ENCODE assay signal across 15 cellular contexts in the genomic region with DNA sequence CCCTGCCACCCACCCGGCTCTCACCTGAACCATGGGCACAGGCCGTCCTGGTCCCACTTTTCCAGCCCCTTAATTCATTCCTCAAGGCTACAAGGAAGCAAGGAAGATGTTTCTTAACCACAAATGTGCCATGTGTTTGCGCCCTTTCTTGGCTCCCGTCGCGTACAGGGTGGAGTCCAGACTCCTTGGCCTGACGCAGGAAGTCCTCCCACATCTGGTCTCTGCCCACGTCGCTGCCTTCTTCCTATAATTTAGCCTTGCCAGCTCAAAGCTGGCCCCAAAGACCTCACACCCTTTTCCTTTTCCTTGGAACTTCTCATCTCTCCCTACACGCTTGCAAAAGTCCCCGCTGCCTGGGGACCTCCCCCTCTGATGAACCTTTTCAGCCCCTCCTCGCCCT. TPM values are rescaled to one million over a fixed set of nuclear protein-coding genes. Genes with fewer than 3 reads are reported as not detected.
DNase-seq lines count a peak whose midpoint lies in the region; ATAC-seq, FAIRE-seq and TF ChIP-seq lines count a peak whose summit lies in the region.
"Had no signal": no experiment of that assay in that cellular context is flagged by ENCODE, and none has a peak within 500 bp of the region (broad histone marks: within the 10 kb centered on the region; RNA-seq: fewer than 3 reads in every experiment).

No MANE protein-coding gene starts in this region.

- no peaks in the 10 kb centered on the region for H3K79me2 ChIP-seq in HepG2 (ENCODE audit: insufficient read depth, low read length)

- in situ Hi-C loops in HepG2 (cut with HindIII; ENCODE audit: extremely low pct_ligation_motif_present, low pct_unique_long_range_greater_than_20kb) = no loop called here

- H2AFZ ChIP-seq in HepG2 (ENCODE audit: low read length) = no peak overlapping the region

- intact Hi-C loops in right lobe of liver (cut with DNase I) (no loop called here), HepG2 (cut with micrococcal nuclease; ENCODE audit: unreplicated experiment) (no loop called here), adrenal gland (cut with DNase I) (no loop called here), upper lobe of right lung (cut with DNase I) (no loop called here)

- no peak overlapping the region for H3K4me2 ChIP-seq in HepG2 (ENCODE audit: low read depth, low read length)

- TF ChIP-seq RAD21 in HepG2 (CRISPR knock-in tag; IDR thresholded peaks at IDR 0.05) = no peak

- WGBS in right lobe of liver (ENCODE audit: insufficient coverage, low coverage, low lambda C conversion rate, missing lambda C conversion rate) = 52% methylated on average over 12 of the region's 12 CpGs
- 34% methylated on average over 12 of the region's 12 CpGs for WGBS in HepG2 (ENCODE audit: low lambda C conversion rate)
- WGBS in adrenal gland, 4 donors = 58 to 69% (median 64%) methylated on average over 12 of the region's 12 CpGs

- peaks cover 6% of the 10 kb centered on the region; the same call in 1 of the 2 replicates for H4K20me1 ChIP-seq in HepG2 (ENCODE audit: insufficient read depth, low read length)

- H3K27me3 ChIP-seq in right lobe of liver = no peaks in the 10 kb centered on the region
- peaks cover 9 to 47% of the 10 kb centered on the region in 2 experiments for H3K27me3 ChIP-seq in HepG2 (ENCODE audit: control insufficient read depth in 1 of 2, insufficient read depth in 2 of 2, low read length in 2 of 2)
- H3K27me3 ChIP-seq in adrenal gland = peaks cover 33% of the 10 kb centered on the region
- peaks cover 8% of the 10 kb centered on the region for H3K27me3 ChIP-seq in upper lobe of right lung

- DNase-seq in right lobe of liver (peak in 2 of 3 donors; percentile 28 to 57), HepG2 (ENCODE audit: low spot score) (no peak), adrenal gland (peak in 5 of 7 donors; percentile 32 to 54 (median 40)), mesothelial cell of epicardium (ENCODE audit: low spot score in 2 of 2, unreplicated experiment in 2 of 2) (no peak), upper lobe of right lung (peak; percentile 83), putamen (ENCODE audit: low spot score) (no peak)
- DNase-seq: activated T-cell treated with anti-CD3 and anti-CD28 coated beads for 4 hours, AML-193, cerebellar nuclear complex, HFFc6, NCI-H1048, SW 1271 had no signal

- POLR2A ChIA-PET in HepG2 (lab: Yijun Ruan, JAX) = no interaction called here

- H3K4me3 Mint-ChIP-seq in mesothelial cell of epicardium = peak overlapping the region; percentile 23
- H3K4me3 Mint-ChIP-seq: HFFc6 had no signal

- no peak overlapping the region for H3K9ac ChIP-seq in HepG2 (ENCODE audit: insufficient read depth, low read depth, low read length)

- H3K36me3 Mint-ChIP-seq in mesothelial cell of epicardium = no peaks in the 10 kb centered on the region

- H3K4me1 ChIP-seq in right lobe of liver (peaks cover 0 to 10% (median 0%) of the 10 kb centered on the region in 4 donors), HepG2 (ENCODE audit: insufficient read depth, low read length) (0 out of 2 replicates have a peak, but pooled peaks cover 6% of the 10 kb centered on the region), adrenal gland (replicated peaks in 1 of 2) (peaks cover 5 to 14% of the 10 kb centered on the region in 2 donors), upper lobe of right lung (peaks cover 14% of the 10 kb centered on the region)

- H3K27ac ChIP-seq in right lobe of liver (no peak overlapping the region), HepG2 (ENCODE audit: extremely low read length, insufficient read depth, low read length) (no peak overlapping the region), adrenal gland (no peak overlapping the region), upper lobe of right lung (peak overlapping the region; percentile 24)

- TF ChIP-seq CTCF in right lobe of liver (IDR thresholded peaks at IDR 0.05) (no peak), HepG2 (CRISPR knock-in tag; IDR thresholded peaks at IDR 0.05) (no peak), adrenal gland (IDR thresholded peaks at IDR 0.05) (no peak), mesothelial cell of epicardium (IDR thresholded peaks at IDR 0.05; ENCODE audit: unreplicated experiment) (no peak), upper lobe of right lung (IDR thresholded peaks at IDR 0.05) (no peak)

- H3K27me3 Mint-ChIP-seq in mesothelial cell of epicardium (ENCODE audit: low read depth) = peaks cover 64% of the 10 kb centered on the region

- H3K4me3 ChIP-seq in right lobe of liver (no peak overlapping the region), HepG2 (replicated peaks in 1 of 3; ENCODE audit: insufficient read depth in 1 of 3, low read depth in 2 of 3, low read length in 3 of 3) (no peak overlapping the region), adrenal gland (no peak overlapping the region), upper lobe of right lung (no peak overlapping the region)

- BruUV-seq in HepG2 (replicated peaks; lab: Mats Ljungman, UMichigan) = no TSS peak

- TF ChIP-seq EP300 in HepG2 (IDR thresholded peaks at IDR 0.05; ENCODE audit: low read depth in 2 of 2, low read length in 2 of 2) (no peak), HepG2 (CRISPR knock-in tag; IDR thresholded peaks at IDR 0.05; ENCODE audit: borderline replicate concordance) (no peak)

- no peak for FAIRE-seq in HepG2 (lab: Jason Lieb, UNC)
- FAIRE-seq: GM19239 had no signal

- no peaks in the 10 kb centered on the region for H3K9me3 Mint-ChIP-seq in mesothelial cell of epicardium
- H3K9me3 Mint-ChIP-seq: HFFc6 had no signal

- no peaks in the 10 kb centered on the region for H3K9me3 ChIP-seq in right lobe of liver
- H3K9me3 ChIP-seq in HepG2 (ENCODE audit: low read length) = no peaks in the 10 kb centered on the region
- no peaks in the 10 kb centered on the region for H3K9me3 ChIP-seq in adrenal gland (replicated peaks in 1 of 3)
- no peaks in the 10 kb centered on the region for H3K9me3 ChIP-seq in upper lobe of right lung

- no peak overlapping the region for H3K27ac Mint-ChIP-seq in mesothelial cell of epicardium
- H3K27ac Mint-ChIP-seq: HFFc6 had no signal

- peaks cover 10% of the 10 kb centered on the region for H3K4me1 Mint-ChIP-seq in mesothelial cell of epicardium

- H3K36me3 ChIP-seq in right lobe of liver = no peaks in the 10 kb centered on the region
- H3K36me3 ChIP-seq in HepG2 (replicated peaks in 1 of 2; ENCODE audit: control insufficient read depth in 1 of 2, insufficient read depth in 2 of 2, low read length in 2 of 2) = no peaks in the 10 kb centered on the region
- H3K36me3 ChIP-seq in adrenal gland (replicated peaks in 1 of 2) = no peaks in the 10 kb centered on the region
- no peaks in the 10 kb centered on the region for H3K36me3 ChIP-seq in upper lobe of right lung

- ATAC-seq in right lobe of liver (peak in 3 of 4 donors; percentile 13 to 44 (median 37)), HepG2 (no peak), upper lobe of right lung (peak; percentile 79), GM21381 (IDR thresholded peaks at IDR 0.05; ENCODE audit: unreplicated experiment) (no peak), HG03521 (IDR thresholded peaks at IDR 0.05; ENCODE audit: unreplicated experiment) (no peak)

- TF ChIP-seq POLR2A in right lobe of liver (IDR thresholded peaks at IDR 0.05) = no peak
- no peak for TF ChIP-seq POLR2A in HepG2 (IDR thresholded peaks at IDR 0.05; ENCODE audit: insufficient read depth in 1 of 2, low read depth in 2 of 2, low read length in 2 of 2)
- TF ChIP-seq POLR2A in adrenal gland (IDR thresholded peaks at IDR 0.05) = no peak

- CTCF ChIA-PET in HepG2 (lab: Yijun Ruan, JAX; ENCODE audit: low intra/inter-chr PET ratio, low total read pairs) = no interaction called here

RNA-seq across cellular contexts. Expression of gene BHLHA9, which starts 38.8 kb away (rescaled TPM):
- total RNA-seq in right lobe of liver = not detected
- total RNA-seq in HepG2 (2016; rRNA removed; fragmentation: Illumina TruSeq; extraction: Trizol) = not detected in 2 replicates
- total RNA-seq in HepG2 (2016; cell fraction: cytosol; rRNA removed; fragmentation: Illumina TruSeq; extraction: Trizol; ENCODE audit: low read depth) = not detected in 2 replicates
- total RNA-seq in HepG2 (2016; cell fraction: insoluble cytoplasmic fraction; rRNA removed; fragmentation: Illumina TruSeq; extraction: Trizol) = not detected in 2 replicates
- not detected in 2 replicates for total RNA-seq in HepG2 (2016; cell fraction: membrane; rRNA removed; fragmentation: Illumina TruSeq; extraction: Trizol)
- not detected in 2 replicates for total RNA-seq in HepG2 (2016; cell fraction: nucleus; rRNA removed; fragmentation: Illumina TruSeq; extraction: Trizol)
- polyA plus RNA-seq in HepG2 (2011; rRNA removed) = not detected in 2 replicates
- not detected in 2 replicates for polyA plus RNA-seq in HepG2 (2011; cell fraction: cytosol; rRNA removed)
- not detected in 2 replicates for polyA plus RNA-seq in HepG2 (2011; cell fraction: nucleus; rRNA removed)
- not detected in 2 replicates for polyA plus RNA-seq in HepG2 (2012)
- not detected in 2 replicates for polyA plus RNA-seq in HepG2 (2016; cell fraction: cytosol; fragmentation: Illumina TruSeq; extraction: Trizol; ENCODE audit: low read depth)
- polyA plus RNA-seq in HepG2 (2016; cell fraction: insoluble cytoplasmic fraction; fragmentation: Illumina TruSeq; extraction: Trizol; ENCODE audit: low read depth) = not detected in 2 replicates
- not detected in 2 replicates for polyA plus RNA-seq in HepG2 (2016; cell fraction: membrane; fragmentation: Illumina TruSeq; extraction: Trizol; ENCODE audit: low read depth)
- not detected in 2 replicates for polyA plus RNA-seq in HepG2 (2016; cell fraction: nucleus; fragmentation: Illumina TruSeq; extraction: Trizol; ENCODE audit: insufficient read depth, low read depth)
- polyA minus RNA-seq in HepG2 (2011; rRNA and poly(A)+ RNA removed; ENCODE audit: low replicate concordance) = not detected in 2 replicates
- not detected in 2 replicates for polyA minus RNA-seq in HepG2 (2011; cell fraction: cytosol; rRNA and poly(A)+ RNA removed)
- polyA minus RNA-seq in HepG2 (2011; cell fraction: nucleus; rRNA and poly(A)+ RNA removed) = not detected in 2 replicates
- not detected for total RNA-seq in adrenal gland
- not detected for polyA plus RNA-seq in adrenal gland
- total RNA-seq in mesothelial cell of epicardium = not detected in 3 replicates
- total RNA-seq in upper lobe of right lung = not detected
- total RNA-seq: HFFc6 had no signal

RNA-seq across cellular contexts. Expression of gene TRARG1, which starts 48.0 kb away (rescaled TPM):
- total RNA-seq in right lobe of liver (not detected), HepG2 (2016; rRNA removed; fragmentation: Illumina TruSeq; extraction: Trizol) (not detected in 2 replicates), adrenal gland (1 to 10 TPM in 3 of 8 donors, under 1 TPM in 3, not detected in 2; 0.14 to 2.2 (median 0.67) TPM), mesothelial cell of epicardium (not detected in 3 replicates), upper lobe of right lung (not detected)
- not detected in 2 replicates for total RNA-seq in HepG2 (2016; cell fraction: cytosol; rRNA removed; fragmentation: Illumina TruSeq; extraction: Trizol; ENCODE audit: low read depth)
- not detected in 2 replicates for total RNA-seq in HepG2 (2016; cell fraction: insoluble cytoplasmic fraction; rRNA removed; fragmentation: Illumina TruSeq; extraction: Trizol)
- total RNA-seq in HepG2 (2016; cell fraction: membrane; rRNA removed; fragmentation: Illumina TruSeq; extraction: Trizol) = not detected in 2 replicates
- not detected in 2 replicates for total RNA-seq in HepG2 (2016; cell fraction: nucleus; rRNA removed; fragmentation: Illumina TruSeq; extraction: Trizol)
- polyA plus RNA-seq in HepG2 (2011; rRNA removed) (not detected in 2 replicates), adrenal gland (10 to 100 TPM in 1 of 3 donors, 1 to 10 TPM in 1, under 1 TPM in 1; 0.04 to 25.2 (median 2.0) TPM)
- polyA plus RNA-seq in HepG2 (2011; cell fraction: cytosol; rRNA removed) = not detected in 2 replicates
- not detected in 2 replicates for polyA plus RNA-seq in HepG2 (2011; cell fraction: nucleus; rRNA removed)
- not detected in 2 replicates for polyA plus RNA-seq in HepG2 (2012)
- polyA plus RNA-seq in HepG2 (2016; cell fraction: cytosol; fragmentation: Illumina TruSeq; extraction: Trizol; ENCODE audit: low read depth) = not detected in 2 replicates
- polyA plus RNA-seq in HepG2 (2016; cell fraction: insoluble cytoplasmic fraction; fragmentation: Illumina TruSeq; extraction: Trizol; ENCODE audit: low read depth) = not detected in 2 replicates
- polyA plus RNA-seq in HepG2 (2016; cell fraction: membrane; fragmentation: Illumina TruSeq; extraction: Trizol; ENCODE audit: low read depth) = not detected in 2 replicates
- polyA plus RNA-seq in HepG2 (2016; cell fraction: nucleus; fragmentation: Illumina TruSeq; extraction: Trizol; ENCODE audit: insufficient read depth, low read depth) = not detected in 2 replicates
- polyA minus RNA-seq in HepG2 (2011; rRNA and poly(A)+ RNA removed; ENCODE audit: low replicate concordance) = not detected in 2 replicates
- polyA minus RNA-seq in HepG2 (2011; cell fraction: cytosol; rRNA and poly(A)+ RNA removed) = not detected in 2 replicates
- polyA minus RNA-seq in HepG2 (2011; cell fraction: nucleus; rRNA and poly(A)+ RNA removed) = not detected in 2 replicates
- total RNA-seq: HFFc6 had no signal

RNA-seq across cellular contexts. Expression of gene ABR, which starts 51.7 kb away (rescaled TPM):
- total RNA-seq in right lobe of liver = 10 to 100 TPM in 3 of 6 experiments, 1 to 10 TPM in 3; 7.4 to 21.5 (median 11.3) TPM
- 10.9 and 12.4 TPM in 2 replicates for total RNA-seq in HepG2 (2016; rRNA removed; fragmentation: Illumina TruSeq; extraction: Trizol)
- total RNA-seq in HepG2 (2016; cell fraction: cytosol; rRNA removed; fragmentation: Illumina TruSeq; extraction: Trizol; ENCODE audit: low read depth) = 5.9 and 7.8 TPM in 2 replicates
- 9.1 and 11.6 TPM in 2 replicates for total RNA-seq in HepG2 (2016; cell fraction: insoluble cytoplasmic fraction; rRNA removed; fragmentation: Illumina TruSeq; extraction: Trizol)
- total RNA-seq in HepG2 (2016; cell fraction: membrane; rRNA removed; fragmentation: Illumina TruSeq; extraction: Trizol) = 9.3 and 10.5 TPM in 2 replicates
- total RNA-seq in HepG2 (2016; cell fraction: nucleus; rRNA removed; fragmentation: Illumina TruSeq; extraction: Trizol) = 8.0 and 11.0 TPM in 2 replicates
- 40.4 TPM in 2 replicates for polyA plus RNA-seq in HepG2 (2011; rRNA removed)
- 13.2 and 21.6 TPM in 2 replicates for polyA plus RNA-seq in HepG2 (2011; cell fraction: cytosol; rRNA removed)
- polyA plus RNA-seq in HepG2 (2011; cell fraction: nucleus; rRNA removed) = 68.7 and 98.6 TPM in 2 replicates
- polyA plus RNA-seq in HepG2 (2012) = 10.2 and 11.3 TPM in 2 replicates
- polyA plus RNA-seq in HepG2 (2016; cell fraction: cytosol; fragmentation: Illumina TruSeq; extraction: Trizol; ENCODE audit: low read depth) = 0.85 and 1.1 TPM in 2 replicates
- 8.6 and 11.0 TPM in 2 replicates for polyA plus RNA-seq in HepG2 (2016; cell fraction: insoluble cytoplasmic fraction; fragmentation: Illumina TruSeq; extraction: Trizol; ENCODE audit: low read depth)
- 2.9 and 3.5 TPM in 2 replicates for polyA plus RNA-seq in HepG2 (2016; cell fraction: membrane; fragmentation: Illumina TruSeq; extraction: Trizol; ENCODE audit: low read depth)
- 18.8 and 21.3 TPM in 2 replicates for polyA plus RNA-seq in HepG2 (2016; cell fraction: nucleus; fragmentation: Illumina TruSeq; extraction: Trizol; ENCODE audit: insufficient read depth, low read depth)
- polyA minus RNA-seq in HepG2 (2011; rRNA and poly(A)+ RNA removed; ENCODE audit: low replicate concordance) = 37.5 and 62.6 TPM in 2 replicates
- 19.0 and 21.4 TPM in 2 replicates for polyA minus RNA-seq in HepG2 (2011; cell fraction: cytosol; rRNA and poly(A)+ RNA removed)
- polyA minus RNA-seq in HepG2 (2011; cell fraction: nucleus; rRNA and poly(A)+ RNA removed) = 24.5 and 24.6 TPM in 2 replicates
- 100 to 1,000 TPM in 6 of 8 donors, 10 to 100 TPM in 2; 84.7 to 131 (median 113) TPM for total RNA-seq in adrenal gland
- polyA plus RNA-seq in adrenal gland = 100 to 1,000 TPM in 1 of 3 donors, 10 to 100 TPM in 2; 46.2 to 152 (median 51.9) TPM
- total RNA-seq in mesothelial cell of epicardium = 63.9 to 70.1 TPM (median 69.3 TPM) in 3 replicates
- total RNA-seq in upper lobe of right lung = 185 TPM

Comparison
In these comparisons a context has a peak if more than half of its experiments do, and no peak if none do; other contexts are left out.
1. ATAC-seq: peak in right lobe of liver (3 of 4) and upper lobe of right lung (single experiment); none in HepG2 (single experiment), GM21381 (single experiment) and HG03521 (single experiment).
2. DNase-seq: peak in right lobe of liver (2 of 3), adrenal gland (5 of 7) and upper lobe of right lung (single experiment); none in HepG2 (single experiment), mesothelial cell of epicardium (0 of 2) and putamen (single experiment).